13 cellular contexts compared by ENCODE assay signal in genomic region chr16:78749745-78750268, GRCh38.
DNase-seq lines count a peak whose midpoint lies in the region; ATAC-seq and TF ChIP-seq lines count a peak whose summit lies in the region.
"Had no signal": no experiment of that assay in that cellular context is flagged by ENCODE, and none has a peak within 500 bp of the region (broad histone marks: within the 10 kb centered on the region; RNA-seq: fewer than 3 reads in every experiment).

No MANE protein-coding gene starts in this region.

- intact Hi-C loops in psoas muscle (cut with DNase I): no loop called here

- no peak for TF ChIP-seq CTCF in psoas muscle (IDR thresholded peaks at IDR 0.05)

- DNase-seq in NK-92 treated with Interleukin-12 subunit alpha and Interleukin-12 subunit beta, amount 100 ng/mL, for 24 hours (lab: John Stamatoyannopoulos, UW): peak; percentile 4
- DNase-seq in NK-92 (lab: John Stamatoyannopoulos, UW; ENCODE audit: unreplicated experiment) (no peak), psoas muscle (no peak), AG08395 (ENCODE audit: low spot score) (no peak), DMS79 treated with DMSO at 0.1 percent for 48 hours (lab: John Stamatoyannopoulos, UW) (no peak), NCI-H748 (lab: John Stamatoyannopoulos, UW; ENCODE audit: unreplicated experiment) (no peak)
- DNase-seq: 8988T; dermis blood vessel endothelial cell; NCI-H2081 treated with DMSO at 0.1 percent for 48 hours; SK-N-SH; stimulated activated CD4-positive, alpha-beta T cell treated with anti-CD3 and anti-CD28 coated beads, Interleukin-4, amount 100 ng/mL, for 4 hours had no signal

- 28 to 38% (median 31%) methylated on average over 4 of the region's 4 CpGs for WGBS in psoas muscle, 3 donors

- no peaks in the 10 kb centered on the region for H3K36me3 ChIP-seq in psoas muscle (ENCODE audit: insufficient read depth in 1 of 2, low read depth in 1 of 2)

- peak overlapping the region; percentile 85 for H3K27ac ChIP-seq in psoas muscle

- ATAC-seq in GM21723 (IDR thresholded peaks at IDR 0.05; ENCODE audit: unreplicated experiment): peak; percentile 79
- ATAC-seq in HG03521 (IDR thresholded peaks at IDR 0.05; ENCODE audit: unreplicated experiment): peak; percentile 63
- peak in 2 of 4 donors; percentile 25 to 40 for ATAC-seq in psoas muscle

- H3K9me3 ChIP-seq in psoas muscle: no peaks in the 10 kb centered on the region
- H3K9me3 ChIP-seq: SK-N-SH had no signal

- H3K4me3 ChIP-seq in psoas muscle: no peak overlapping the region

- H3K27me3 ChIP-seq in psoas muscle (ENCODE audit: insufficient read depth in 3 of 3, low read length in 2 of 3): no peaks in the 10 kb centered on the region

- H3K4me1 ChIP-seq in psoas muscle: peaks cover 17% of the 10 kb centered on the region
